In the genomic region with DNA sequence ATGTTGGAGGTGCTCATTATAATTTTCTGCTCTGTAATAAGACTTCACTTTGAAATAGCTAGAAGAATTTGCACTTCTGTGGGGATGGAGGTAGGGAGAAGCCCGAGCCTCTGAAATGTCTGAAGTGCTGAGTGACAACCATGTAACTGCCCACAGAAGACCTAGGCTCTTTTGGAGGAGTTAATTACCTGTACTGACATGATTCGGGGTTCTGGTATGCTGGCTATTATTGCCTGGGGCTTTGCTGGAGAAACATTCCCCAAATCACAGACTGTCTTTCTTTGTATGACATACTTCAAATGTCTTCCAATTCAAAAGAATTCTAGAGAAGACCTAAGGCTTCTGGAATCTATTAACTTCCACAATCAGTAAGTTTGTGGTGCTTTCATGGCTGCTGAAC, we compare ENCODE assay signal across 22 cellular contexts.
DNase-seq lines count a peak whose midpoint lies in the region; FAIRE-seq and TF ChIP-seq lines count a peak whose summit lies in the region.
"Had no signal": no experiment of that assay in that cellular context is flagged by ENCODE, and none has a peak within 500 bp of the region (broad histone marks: within the 10 kb centered on the region; RNA-seq: fewer than 3 reads in every experiment).

No MANE protein-coding gene starts in this region.

- H3K4me1 ChIP-seq in Caco-2: 0 out of 2 replicates have a peak, but pooled peaks cover 3% of the 10 kb centered on the region
- peaks cover 5% of the 10 kb centered on the region; the same call in 1 of the 2 replicates for H3K4me1 ChIP-seq in HUES6 (ENCODE audit: control insufficient read depth, insufficient read depth, low read length)
- H3K4me1 ChIP-seq in spleen: no peaks in the 10 kb centered on the region

- intact Hi-C loops in Caco-2 (cut with micrococcal nuclease; ENCODE audit: unreplicated experiment): no loop called here
- intact Hi-C loops in spleen (cut with DNase I; ENCODE audit: low total_unique reads): no loop called here

- H3K9me3 ChIP-seq in Caco-2 (no peaks in the 10 kb centered on the region), HUES6 (ENCODE audit: control insufficient read depth, insufficient read depth, low read depth, low read length) (no peaks in the 10 kb centered on the region), spleen (peaks cover 0 to 32% (median 0%) of the 10 kb centered on the region in 8 donors)
- H3K9me3 ChIP-seq: SK-N-SH had no signal

- H3K27me3 ChIP-seq in Caco-2 (replicated peaks; ENCODE audit: control insufficient read depth, insufficient read depth, low read length) (no peaks in the 10 kb centered on the region), HUES6 (ENCODE audit: control insufficient read depth, insufficient read depth, low read length) (no peaks in the 10 kb centered on the region), bronchial epithelial cell (ENCODE audit: control insufficient read depth, insufficient read depth, low read length) (no peaks in the 10 kb centered on the region), spleen (replicated peaks in 1 of 7) (peaks cover 0 to 6% (median 0%) of the 10 kb centered on the region in 7 donors)

- H3K4me3 ChIP-seq in Caco-2 (ENCODE audit: low read depth, low read length) (no peak overlapping the region), HUES6 (ENCODE audit: low read depth, low read length) (no peak overlapping the region), bronchial epithelial cell (ENCODE audit: low read depth, low read length) (no peak overlapping the region), spleen (no peak overlapping the region), foreskin fibroblast (ENCODE audit: low read depth in 1 of 2, low read length in 2 of 2) (no peak overlapping the region)

- H3K36me3 ChIP-seq in Caco-2 (ENCODE audit: control insufficient read depth, insufficient read depth, low read length) (no peaks in the 10 kb centered on the region), HUES6 (ENCODE audit: control insufficient read depth, insufficient read depth, low read length) (no peaks in the 10 kb centered on the region), bronchial epithelial cell (ENCODE audit: control insufficient read depth, insufficient read depth, low read length) (no peaks in the 10 kb centered on the region), spleen (no peaks in the 10 kb centered on the region)

- TF ChIP-seq POLR2A in spleen (IDR thresholded peaks at IDR 0.05): no peak

- H3K27me3 Mint-ChIP-seq in Caco-2 (ENCODE audit: insufficient read depth, unreplicated experiment): no peaks in the 10 kb centered on the region
- no peaks in the 10 kb centered on the region for H3K27me3 Mint-ChIP-seq in activated CD4-positive, alpha-beta memory T cell treated with anti-CD3 and anti-CD28 coated beads, Interleukin-2, amount 10 ng/mL, durations not matched to agents 7 days and 5 days

- no peak overlapping the region for H3K9ac ChIP-seq in HUES6 (ENCODE audit: low read length)
- H3K9ac ChIP-seq: SK-N-SH had no signal

- H3K27ac Mint-ChIP-seq in Caco-2 (ENCODE audit: unreplicated experiment): no peak overlapping the region
- no peak overlapping the region for H3K27ac Mint-ChIP-seq in activated CD4-positive, alpha-beta memory T cell treated with anti-CD3 and anti-CD28 coated beads, Interleukin-2, amount 10 ng/mL, durations not matched to agents 7 days and 5 days
- H3K27ac Mint-ChIP-seq: CD8-positive, alpha-beta T cell had no signal

- WGBS in spleen, 5 donors: 56 to 79% (median 72%) methylated on average over 2 of the region's 2 CpGs

- H3K27ac ChIP-seq in HUES6 (ENCODE audit: low read depth, low read length) (peak overlapping the region; percentile 70; the same call in 1 of the 2 replicates), spleen (no peak overlapping the region)

- H3K36me3 Mint-ChIP-seq in Caco-2 (ENCODE audit: insufficient read depth, unreplicated experiment): no peaks in the 10 kb centered on the region
- H3K36me3 Mint-ChIP-seq in activated CD4-positive, alpha-beta memory T cell treated with anti-CD3 and anti-CD28 coated beads, Interleukin-2, amount 10 ng/mL, durations not matched to agents 7 days and 5 days (ENCODE audit: low read depth): no peaks in the 10 kb centered on the region
- H3K36me3 Mint-ChIP-seq: CD8-positive, alpha-beta T cell had no signal

- no peaks in the 10 kb centered on the region for H3K4me1 Mint-ChIP-seq in Caco-2 (ENCODE audit: low read depth, unreplicated experiment)
- H3K4me1 Mint-ChIP-seq in activated CD4-positive, alpha-beta memory T cell treated with anti-CD3 and anti-CD28 coated beads, Interleukin-2, amount 10 ng/mL, durations not matched to agents 7 days and 5 days: no peaks in the 10 kb centered on the region

- no peak for FAIRE-seq in bronchial epithelial cell (lab: Jason Lieb, UNC)

- POLR2A ChIA-PET in Caco-2 (lab: Charles Lee): no interaction called here
- POLR2A ChIA-PET in activated CD4-positive, alpha-beta memory T cell treated with anti-CD3 and anti-CD28 coated beads, Interleukin-2, amount 10 ng/mL, durations not matched to agents 7 days and 5 days (lab: Charles Lee): no interaction called here

- DNase-seq in Caco-2 (peak; percentile 11 to 39), bronchial epithelial cell (ENCODE audit: low read depth) (peak; percentile 49), islet precursor cell (peak; percentile 85), spleen (no peak), 8988T (no peak), foreskin fibroblast (no peak)
- no peak for DNase-seq in activated CD4-positive, alpha-beta memory T cell treated with anti-CD3 and anti-CD28 coated beads, Interleukin-2, amount 10 ng/mL, durations not matched to agents 7 days and 5 days
- DNase-seq: AML-193; C1 segment of cervical spinal cord; Calu3; CD8-positive, alpha-beta T cell; GDM1; KBM-7; NCI-H1092; NCI-H1436 treated with DMSO at 0.1 percent for 48 hours; NCI-H2081; NCI-H2171; NCI-H526; PC-3; SHP77 treated with DMSO at 0.1 percent for 48 hours; SK-N-SH had no signal

- BruUV-seq in Caco-2 (replicated peaks; lab: Mats Ljungman, UMichigan): no TSS peak

- TF ChIP-seq CTCF in Caco-2 (IDR thresholded peaks at IDR 0.05; ENCODE audit: insufficient read depth in 1 of 2, low read depth in 1 of 2, low read length in 1 of 2, severe bottlenecking in 1 of 2, unreplicated experiment in 1 of 2) (no peak), bronchial epithelial cell (IDR thresholded peaks at IDR 0.05; ENCODE audit: insufficient read depth, low read length, severe bottlenecking) (no peak), spleen (IDR thresholded peaks at IDR 0.05 in 8 of 11, conservative IDR thresholded peaks at IDR 0.05 in 3 of 11) (no peak), foreskin fibroblast (IDR thresholded peaks at IDR 0.05; ENCODE audit: low read depth, low read length) (no peak)

- CTCF ChIA-PET in Caco-2 (lab: Charles Lee): no interaction called here
- CTCF ChIA-PET in activated CD4-positive, alpha-beta memory T cell treated with anti-CD3 and anti-CD28 coated beads, Interleukin-2, amount 10 ng/mL, durations not matched to agents 7 days and 5 days (lab: Charles Lee): no interaction called here

- peaks cover 9% of the 10 kb centered on the region for H3K9me3 Mint-ChIP-seq in Caco-2 (ENCODE audit: unreplicated experiment)
- peaks cover 4% of the 10 kb centered on the region for H3K9me3 Mint-ChIP-seq in activated CD4-positive, alpha-beta memory T cell treated with anti-CD3 and anti-CD28 coated beads, Interleukin-2, amount 10 ng/mL, durations not matched to agents 7 days and 5 days
- H3K9me3 Mint-ChIP-seq: CD8-positive, alpha-beta T cell had no signal

- no peak overlapping the region for H3K4me3 Mint-ChIP-seq in Caco-2 (ENCODE audit: unreplicated experiment)
- no peak overlapping the region for H3K4me3 Mint-ChIP-seq in activated CD4-positive, alpha-beta memory T cell treated with anti-CD3 and anti-CD28 coated beads, Interleukin-2, amount 10 ng/mL, durations not matched to agents 7 days and 5 days
- H3K4me3 Mint-ChIP-seq: CD8-positive, alpha-beta T cell had no signal

Comparison
In these comparisons a context has a peak if more than half of its experiments do, and no peak if none do; other contexts are left out.
1. DNase-seq: peak in Caco-2 (2 of 2), bronchial epithelial cell (single experiment) and islet precursor cell (single experiment); none in spleen (single experiment), activated CD4-positive, alpha-beta memory T cell treated with anti-CD3 and anti-CD28 coated beads, Interleukin-2, amount 10 ng/mL, durations not matched to agents 7 days and 5 days (single experiment), 8988T (single experiment) and foreskin fibroblast (0 of 2).